Comparison of ENCODE assay signal across 8 cellular contexts in genomic region chr17:58338907-58339774, GRCh38. TPM values are rescaled to one million over a fixed set of nuclear protein-coding genes. Genes with fewer than 3 reads are reported as not detected.
DNase-seq lines count a peak whose midpoint lies in the region; ATAC-seq, FAIRE-seq and TF ChIP-seq lines count a peak whose summit lies in the region.

No MANE protein-coding gene starts in this region.

- H3K4me3 ChIP-seq in K562 (peak overlapping the region; percentile 91), left lung (peak overlapping the region in 1 of 2 donors; percentile 44)

- peaks cover 0 to 2% of the 10 kb centered on the region in 2 donors for H3K9me3 Mint-ChIP-seq in stimulated activated naive B cell treated with anti-CD40 and anti-IgM and Interleukin-4, amounts not matched to agents 10 μg/mL and 1 μg/mL and 100 μg/mL, for 72 hours

- DNase-seq in ELR (ENCODE audit: low read depth) = peak; percentile 86
- peak; percentile 93 for DNase-seq in SIG-M5 treated with dmso at 0.1 percent for 504 hours (lab: John Stamatoyannopoulos, UW; ENCODE audit: unreplicated experiment)
- peak; percentile 79 to 93 (median 83) for DNase-seq in K562 (ENCODE audit: extremely low read depth in 1 of 4, low spot score in 3 of 4)
- DNase-seq in left lung = peak; percentile 84 to 91
- DNase-seq in stimulated activated naive B cell treated with anti-CD40 and anti-IgM and Interleukin-4, amounts not matched to agents 10 μg/mL and 1 μg/mL and 100 μg/mL, for 72 hours = peak; percentile 91
- DNase-seq in superior temporal gyrus (ENCODE audit: extremely low spot score) = no peak
- DNase-seq in NCI-H510A treated with DMSO at 0.1 percent for 48 hours (lab: John Stamatoyannopoulos, UW) = no peak

- H3K4me3 Mint-ChIP-seq in stimulated activated naive B cell treated with anti-CD40 and anti-IgM and Interleukin-4, amounts not matched to agents 10 μg/mL and 1 μg/mL and 100 μg/mL, for 72 hours = peak overlapping the region; percentile 100

- H3K27ac ChIP-seq in K562 (ENCODE audit: extremely low read depth, low read depth, low read length) (peak overlapping the region; percentile 99), left lung (peak overlapping the region; percentile 92 to 100)

- H3K9me3 ChIP-seq in K562 (replicated peaks; ENCODE audit: control insufficient read depth, insufficient read depth, low read depth, low read length) (no peaks in the 10 kb centered on the region), left lung (no peaks in the 10 kb centered on the region)

- peak overlapping the region; percentile 90 for H3K4me2 ChIP-seq in K562 (ENCODE audit: insufficient read depth, low read length)

- H3K36me3 ChIP-seq in K562 (ENCODE audit: control insufficient read depth, insufficient read depth, low read length) (peaks cover 21% of the 10 kb centered on the region; the same call in 2 of the 3 replicates), left lung (peaks cover 0 to 4% of the 10 kb centered on the region in 2 donors)

- H3K9me1 ChIP-seq in K562 (ENCODE audit: control insufficient read depth, insufficient read depth, low read length) = no peaks in the 10 kb centered on the region

- TF ChIP-seq POLR2A in K562 (conservative IDR thresholded peaks at IDR 0.05) = peak; percentile 97

- H3K4me1 Mint-ChIP-seq in stimulated activated naive B cell treated with anti-CD40 and anti-IgM and Interleukin-4, amounts not matched to agents 10 μg/mL and 1 μg/mL and 100 μg/mL, for 72 hours = peaks cover 66 to 95% of the 10 kb centered on the region in 2 donors

- H3K79me2 ChIP-seq in K562 (ENCODE audit: control insufficient read depth, insufficient read depth, low read length) = peaks cover 78% of the 10 kb centered on the region

- BruUV-seq in K562 (replicated peaks; lab: Mats Ljungman, UMichigan) = TSS peak; percentile 89

- H3K36me3 Mint-ChIP-seq in stimulated activated naive B cell treated with anti-CD40 and anti-IgM and Interleukin-4, amounts not matched to agents 10 μg/mL and 1 μg/mL and 100 μg/mL, for 72 hours = peaks cover 48 to 59% of the 10 kb centered on the region in 2 donors

- H3K4me1 ChIP-seq in K562 (replicated peaks in 1 of 2; ENCODE audit: control insufficient read depth in 2 of 2, insufficient read depth in 2 of 2, low read length in 2 of 2) = peaks cover 54 to 59% of the 10 kb centered on the region in 2 experiments
- peaks cover 15 to 87% of the 10 kb centered on the region in 2 donors for H3K4me1 ChIP-seq in left lung

- TF ChIP-seq CTCF in K562 (IDR thresholded peaks at IDR 0.05 in 2 of 3, conservative IDR thresholded peaks at IDR 0.05 in 1 of 3; ENCODE audit: insufficient read depth in 2 of 3, low read depth in 1 of 3, low read length in 3 of 3) (no peak), left lung (IDR thresholded peaks at IDR 0.05) (no peak)

- ATAC-seq in HG02852 (IDR thresholded peaks at IDR 0.05; ENCODE audit: unreplicated experiment) (peak; percentile 25), K562 (peak; percentile 78), left lung (peak; percentile 64)
- peak; percentile 47 to 52 for ATAC-seq in stimulated activated naive B cell treated with anti-CD40 and anti-IgM and Interleukin-4, amounts not matched to agents 10 μg/mL and 1 μg/mL and 100 μg/mL, for 72 hours (replicated peaks)

- no peak for TF ChIP-seq RAD21 in K562 (CRISPR knock-in tag; conservative IDR thresholded peaks at IDR 0.05 in 1 of 2, IDR thresholded peaks at IDR 0.05 in 1 of 2)

- 3% methylated on average over 9 of the region's 9 CpGs for WGBS in K562 (ENCODE audit: insufficient coverage, low coverage, missing lambda C conversion rate)

- in situ Hi-C loops in K562 (cut with MboI) = loop anchor here (5.0 kb wide), 1 partner anchor 78 kb away; the partner anchor contains the start of gene RNF43

- peak overlapping the region; percentile 100 for H3K27ac Mint-ChIP-seq in stimulated activated naive B cell treated with anti-CD40 and anti-IgM and Interleukin-4, amounts not matched to agents 10 μg/mL and 1 μg/mL and 100 μg/mL, for 72 hours

- H3K9ac ChIP-seq in K562 (ENCODE audit: insufficient read depth in 1 of 2, low read depth in 2 of 2, low read length in 2 of 2) = peak overlapping the region; percentile 96 to 100

- no peaks in the 10 kb centered on the region for H3K27me3 Mint-ChIP-seq in stimulated activated naive B cell treated with anti-CD40 and anti-IgM and Interleukin-4, amounts not matched to agents 10 μg/mL and 1 μg/mL and 100 μg/mL, for 72 hours

- H2AFZ ChIP-seq in K562 (ENCODE audit: low read depth, low read length) = peak overlapping the region; percentile 48

- TF ChIP-seq EP300 in K562 (IDR thresholded peaks at IDR 0.05; ENCODE audit: low read length) = peak; percentile 56; the same call in 1 of the 2 replicates

- CTCF ChIA-PET in K562 (lab: Yijun Ruan, JAX; ENCODE audit: low intra/inter-chr PET ratio) = interaction anchor here (0.6 kb wide), 1 partner anchor 98 kb away, joined by 3 read pairs; no protein-coding TSS in a partner anchor

- FAIRE-seq in K562 (lab: Jason Lieb, UNC) = peak; percentile 86

- no peaks in the 10 kb centered on the region for H3K27me3 ChIP-seq in K562 (ENCODE audit: control insufficient read depth in 2 of 2, insufficient read depth in 2 of 2, low read length in 2 of 2)
- peaks cover 0 to 13% of the 10 kb centered on the region in 2 donors for H3K27me3 ChIP-seq in left lung

- no peaks in the 10 kb centered on the region; the same call in 1 of the 2 replicates for H4K20me1 ChIP-seq in K562 (replicated peaks; ENCODE audit: control insufficient read depth, insufficient read depth, low read length)

- POLR2A ChIA-PET in K562 (lab: Yijun Ruan, JAX) = interaction anchor here (0.6 to 10.4 kb wide), 9 partner anchors 8 to 169 kb away, joined by 3 to 257 read pairs (median 5); partner anchors contain the start of genes RNF43 and SUPT4H1

- intact Hi-C loops in K562 (cut with micrococcal nuclease) = loop anchor here (1.0 to 10.0 kb wide), 2 partner anchors 10 to 296 kb away; no protein-coding TSS in a partner anchor
- intact Hi-C loops in left lung (cut with DNase I) = no loop called here

RNA-seq across cellular contexts. Expression of gene TSPOAP1, which starts 10.5 kb away (rescaled TPM):
- total RNA-seq in K562 (2011; cell fraction: chromatin; rRNA removed; ENCODE audit: low replicate concordance) = 26.2 and 58.3 TPM in 2 replicates
- 24.0 and 24.1 TPM in 2 replicates for total RNA-seq in K562 (2011; cell fraction: nucleolus; rRNA removed)
- total RNA-seq in K562 (2011; cell fraction: nucleoplasm; rRNA removed) = 18.1 and 18.9 TPM in 2 replicates
- total RNA-seq in K562 (2014; rRNA removed) = 1.0 and 1.8 TPM in 2 replicates
- 0.57 and 0.87 TPM in 2 replicates for total RNA-seq in K562 (2014; rRNA removed; fragmentation: Illumina TruSeq; extraction: Trizol)
- total RNA-seq in K562 (2015; rRNA removed; fragmentation: Illumina TruSeq; extraction: Trizol) = 0.94 and 1.2 TPM in 2 replicates
- total RNA-seq in K562 (2021) = 1.7 and 3.3 TPM in 2 replicates
- polyA plus RNA-seq in K562 (2011; rRNA removed) = 3.2 and 3.3 TPM in 2 replicates
- polyA plus RNA-seq in K562 (2011; cell fraction: cytosol; rRNA removed) = 2.4 and 2.6 TPM in 2 replicates
- 26.8 and 38.8 TPM in 2 replicates for polyA plus RNA-seq in K562 (2011; cell fraction: nucleus; rRNA removed)
- polyA plus RNA-seq in K562 (2012) = 3.0 and 5.1 TPM in 2 replicates
- 1.1 and 1.2 TPM in 2 replicates for polyA plus RNA-seq in K562 (2014; fragmentation: Illumina TruSeq; extraction: Trizol)
- polyA plus RNA-seq in K562 (2014; fragmentation: Nextera tagmentation; extraction: Ambion mirVana) = not detected
- polyA plus RNA-seq in K562 (2014; rRNA removed) = 1.6 and 3.9 TPM in 2 replicates
- polyA minus RNA-seq in K562 (2011; rRNA and poly(A)+ RNA removed) = 1.1 and 1.8 TPM in 2 replicates
- 0.76 and 2.1 TPM in 2 replicates for polyA minus RNA-seq in K562 (2011; cell fraction: cytosol; rRNA and poly(A)+ RNA removed)
- 4.1 and 6.2 TPM in 2 replicates for polyA minus RNA-seq in K562 (2011; cell fraction: nucleus; rRNA and poly(A)+ RNA removed)
- total RNA-seq in left lung = 10 to 100 TPM in 1 of 2 donors, 1 to 10 TPM in 1; 7.9 to 10.2 TPM

RNA-seq across cellular contexts. Expression of gene SUPT4H1, which starts 12.9 kb away (rescaled TPM):
- total RNA-seq in K562 (2011; cell fraction: chromatin; rRNA removed; ENCODE audit: low replicate concordance) = 26.0 and 31.9 TPM in 2 replicates
- 30.7 and 32.8 TPM in 2 replicates for total RNA-seq in K562 (2011; cell fraction: nucleolus; rRNA removed)
- total RNA-seq in K562 (2011; cell fraction: nucleoplasm; rRNA removed) = 38.1 and 51.1 TPM in 2 replicates
- 62.1 and 94.0 TPM in 2 replicates for total RNA-seq in K562 (2014; rRNA removed)
- 102 and 108 TPM in 2 replicates for total RNA-seq in K562 (2014; rRNA removed; fragmentation: Illumina TruSeq; extraction: Trizol)
- 90.6 and 94.8 TPM in 2 replicates for total RNA-seq in K562 (2015; rRNA removed; fragmentation: Illumina TruSeq; extraction: Trizol)
- total RNA-seq in K562 (2021) = 105 and 111 TPM in 2 replicates
- polyA plus RNA-seq in K562 (2011; rRNA removed) = 198 and 273 TPM in 2 replicates
- polyA plus RNA-seq in K562 (2011; cell fraction: cytosol; rRNA removed) = 118 and 163 TPM in 2 replicates
- polyA plus RNA-seq in K562 (2011; cell fraction: nucleus; rRNA removed) = 45.3 and 71.9 TPM in 2 replicates
- 120 and 125 TPM in 2 replicates for polyA plus RNA-seq in K562 (2012)
- polyA plus RNA-seq in K562 (2014; fragmentation: Illumina TruSeq; extraction: Trizol) = 116 and 140 TPM in 2 replicates
- polyA plus RNA-seq in K562 (2014; fragmentation: Nextera tagmentation; extraction: Ambion mirVana) = 100 to 1,000 TPM; 235 to 320 TPM
- polyA plus RNA-seq in K562 (2014; rRNA removed) = 113 and 117 TPM in 2 replicates
- polyA minus RNA-seq in K562 (2011; rRNA and poly(A)+ RNA removed) = 107 and 135 TPM in 2 replicates
- polyA minus RNA-seq in K562 (2011; cell fraction: cytosol; rRNA and poly(A)+ RNA removed) = 23.5 and 42.2 TPM in 2 replicates
- 12.4 and 23.0 TPM in 2 replicates for polyA minus RNA-seq in K562 (2011; cell fraction: nucleus; rRNA and poly(A)+ RNA removed)
- total RNA-seq in left lung = 10 to 100 TPM; 68.4 to 69.0 TPM

RNA-seq across cellular contexts. Expression of gene MPO, which starts 58.4 kb away (rescaled TPM):
- total RNA-seq in K562 (2011; cell fraction: chromatin; rRNA removed; ENCODE audit: low replicate concordance) = 0.12 and 0.14 TPM in 2 replicates
- total RNA-seq in K562 (2011; cell fraction: nucleolus; rRNA removed) = 0.17 TPM in 1 of 2 replicates, not detected in the other
- total RNA-seq in K562 (2011; cell fraction: nucleoplasm; rRNA removed) = not detected in 2 replicates
- total RNA-seq in K562 (2014; rRNA removed) (not detected in 2 replicates), K562 (2014; rRNA removed; fragmentation: Illumina TruSeq; extraction: Trizol) (not detected in 2 replicates), K562 (2015; rRNA removed; fragmentation: Illumina TruSeq; extraction: Trizol) (not detected in 2 replicates), K562 (2021) (0.47 TPM in 1 of 2 replicates, not detected in the other), left lung (1 to 10 TPM; 1.0 to 1.5 TPM)
- polyA plus RNA-seq in K562 (2011; rRNA removed) (0.15 and 0.39 TPM in 2 replicates), K562 (2014; fragmentation: Illumina TruSeq; extraction: Trizol) (0.06 TPM in 1 of 2 replicates, not detected in the other), K562 (2014; fragmentation: Nextera tagmentation; extraction: Ambion mirVana) (under 1 TPM in 1 of 2 experiments, not detected in 1; 0.04 TPM), K562 (2014; rRNA removed) (0.03 TPM in 1 of 2 replicates, not detected in the other)
- polyA plus RNA-seq in K562 (2011; cell fraction: cytosol; rRNA removed) = 0.06 and 0.33 TPM in 2 replicates
- polyA plus RNA-seq in K562 (2011; cell fraction: nucleus; rRNA removed) = 0.06 and 0.34 TPM in 2 replicates
- 0.03 and 0.08 TPM in 2 replicates for polyA plus RNA-seq in K562 (2012)
- polyA minus RNA-seq in K562 (2011; rRNA and poly(A)+ RNA removed) = 0.06 and 0.32 TPM in 2 replicates
- not detected in 2 replicates for polyA minus RNA-seq in K562 (2011; cell fraction: cytosol; rRNA and poly(A)+ RNA removed)
- polyA minus RNA-seq in K562 (2011; cell fraction: nucleus; rRNA and poly(A)+ RNA removed) = not detected in 2 replicates

Comparison
In these comparisons a context has a peak if more than half of its experiments do, and no peak if none do; other contexts are left out.
1. DNase-seq: peak in ELR (single experiment), SIG-M5 treated with dmso at 0.1 percent for 504 hours (single experiment), K562 (4 of 4), left lung (2 of 2) and stimulated activated naive B cell treated with anti-CD40 and anti-IgM and Interleukin-4, amounts not matched to agents 10 μg/mL and 1 μg/mL and 100 μg/mL, for 72 hours (single experiment); none in superior temporal gyrus (single experiment) and NCI-H510A treated with DMSO at 0.1 percent for 48 hours (single experiment).
2. ATAC-seq: peak in every context shown above with its lines; median percentile 78 in K562; 64 in left lung; 50 in stimulated activated naive B cell treated with anti-CD40 and anti-IgM and Interleukin-4, amounts not matched to agents 10 μg/mL and 1 μg/mL and 100 μg/mL, for 72 hours; 25 in HG02852.